In genomic region chr16:71811261-71811803, GRCh38 we compare ENCODE assay signal across 18 cellular contexts. TPM values are rescaled to one million over a fixed set of nuclear protein-coding genes. Genes with fewer than 3 reads are reported as not detected.
A peak's percentile ranks its signal among the peaks of the same experiment; 100 is the strongest.
DNase-seq lines count a peak whose midpoint lies in the region; ATAC-seq, FAIRE-seq and TF ChIP-seq lines count a peak whose summit lies in the region.
"Had no signal": no experiment of that assay in that cellular context is flagged by ENCODE, and none has a peak within 500 bp of the region (broad histone marks: within the 10 kb centered on the region; RNA-seq: fewer than 3 reads in every experiment).

No MANE protein-coding gene starts in this region.

- H2AFZ ChIP-seq in H9 (ENCODE audit: low read length) (no peak overlapping the region), astrocyte (ENCODE audit: low read depth, low read length) (no peak overlapping the region)

- no peak overlapping the region for H4K91ac ChIP-seq in H9 (ENCODE audit: insufficient read length, low read depth, low read length)

- H3K4me3 ChIP-seq in astrocyte (ENCODE audit: insufficient read depth, low read depth, low read length) = no peak overlapping the region
- H3K4me3 ChIP-seq: left lung, Peyer's patch had no signal

- no peak overlapping the region for H3T11ph ChIP-seq in H9 (ENCODE audit: low read length)

- no peak for ATAC-seq in GM21786 (IDR thresholded peaks at IDR 0.05; ENCODE audit: unreplicated experiment)
- ATAC-seq: foreskin keratinocyte, left lung, right cardiac atrium had no signal

- no peak overlapping the region for H3K27ac Mint-ChIP-seq in H9
- H3K27ac Mint-ChIP-seq in astrocyte (ENCODE audit: unreplicated experiment) = no peak overlapping the region
- H3K27ac Mint-ChIP-seq: activated CD4-positive, alpha-beta T cell treated with anti-CD3 and anti-CD28 coated beads, Interleukin-2, amount 10 ng/mL, durations not matched to agents 7 days and 5 days; stimulated activated naive CD8-positive, alpha-beta T cell treated with anti-CD3 and anti-CD28 coated beads, Interleukin-15, Interleukin-2, amounts not matched to agents 100 ng/mL and 50 ng/mL, for 24 hours had no signal

- peaks cover 16% of the 10 kb centered on the region; the same call in 1 of the 2 replicates for H3K79me2 ChIP-seq in H9 (ENCODE audit: insufficient read depth, low read length)
- H3K79me2 ChIP-seq in astrocyte (ENCODE audit: insufficient read depth, low read length) = peaks cover 25% of the 10 kb centered on the region

- H3K36me3 Mint-ChIP-seq in H9 (ENCODE audit: insufficient read depth in 1 of 3, low read depth in 3 of 3) = no peaks in the 10 kb centered on the region; a peak in 1 of 7 replicates
- H3K36me3 Mint-ChIP-seq in astrocyte (ENCODE audit: low read depth, unreplicated experiment) = no peaks in the 10 kb centered on the region

- H3K9ac ChIP-seq in H9 (ENCODE audit: extremely low read depth, insufficient read length, low read length) (no peak overlapping the region), astrocyte (ENCODE audit: low read length) (no peak overlapping the region)

- peaks cover 7% of the 10 kb centered on the region for H3K23me2 ChIP-seq in H9 (ENCODE audit: insufficient read length, low read depth, low read length, poor library complexity, severe bottlenecking)

- H3K4ac ChIP-seq in H9 (ENCODE audit: low read depth, low read length) = no peak overlapping the region

- TF ChIP-seq CTCF in H9 (conservative IDR thresholded peaks at IDR 0.05) (no peak), astrocyte (IDR thresholded peaks at IDR 0.05; ENCODE audit: insufficient read depth, low read depth, low read length) (no peak)

- no peak overlapping the region for H3K18ac ChIP-seq in H9 (ENCODE audit: insufficient read length, low read depth, low read length)

- no peaks in the 10 kb centered on the region for H3K79me1 ChIP-seq in H9 (ENCODE audit: insufficient read depth, low read depth, low read length, poor library complexity, severe bottlenecking)

- H2BK15ac ChIP-seq in H9 (ENCODE audit: low read depth, low read length) = peak overlapping the region; percentile 59; the same call in 1 of the 2 replicates

- H3K27me3 ChIP-seq in H9 (ENCODE audit: insufficient read depth, low read length) (no peaks in the 10 kb centered on the region), astrocyte (ENCODE audit: insufficient read depth, low read length) (no peaks in the 10 kb centered on the region)
- H3K27me3 ChIP-seq: foreskin keratinocyte, left lung, Peyer's patch had no signal

- H4K5ac ChIP-seq in H9 (ENCODE audit: insufficient read length, low read depth, low read length) = no peak overlapping the region

- H3K27me3 Mint-ChIP-seq in H9 (ENCODE audit: low read depth) = no peaks in the 10 kb centered on the region
- H3K27me3 Mint-ChIP-seq in astrocyte (ENCODE audit: low read depth, unreplicated experiment) = no peaks in the 10 kb centered on the region
- H3K27me3 Mint-ChIP-seq: activated CD4-positive, alpha-beta T cell treated with anti-CD3 and anti-CD28 coated beads, Interleukin-2, amount 10 ng/mL, durations not matched to agents 7 days and 5 days; stimulated activated naive CD8-positive, alpha-beta T cell treated with anti-CD3 and anti-CD28 coated beads, Interleukin-15, Interleukin-2, amounts not matched to agents 100 ng/mL and 50 ng/mL, for 24 hours had no signal

- no peak overlapping the region for H3K23ac ChIP-seq in H9 (ENCODE audit: insufficient read length, low read depth, low read length)

- no peak overlapping the region for H2BK12ac ChIP-seq in H9 (ENCODE audit: insufficient read length, low read depth, low read length)

- H2BK120ac ChIP-seq in H9 (ENCODE audit: low read depth, low read length, poor library complexity, severe bottlenecking) = no peak overlapping the region

- no peak overlapping the region for H4K8ac ChIP-seq in H9 (replicated peaks; ENCODE audit: insufficient read length, low read depth, low read length)

- H3K36me3 ChIP-seq in astrocyte (ENCODE audit: insufficient read depth, low read length) = no peaks in the 10 kb centered on the region
- H3K36me3 ChIP-seq: left lung, Peyer's patch had no signal

- no peaks in the 10 kb centered on the region for H3K9me3 ChIP-seq in H9 (ENCODE audit: control insufficient read depth, low read depth, low read length)
- H3K9me3 ChIP-seq in astrocyte (ENCODE audit: insufficient read depth, low read depth, low read length) = no peaks in the 10 kb centered on the region
- H3K9me3 ChIP-seq: left lung, Peyer's patch had no signal

- DNase-seq in activated CD8-positive, alpha-beta memory T cell treated with anti-CD3 and anti-CD28 coated beads for 24 hours = peak; percentile 40
- DNase-seq in activated CD8-positive, alpha-beta memory T cell treated with anti-CD3 and anti-CD28 coated beads, Interleukin-2, amount 50 U/mL, for 4 hours = no peak
- no peak for DNase-seq in H9
- peak; percentile 18 for DNase-seq in astrocyte (ENCODE audit: low read depth)
- DNase-seq in lung microvascular endothelial cell (ENCODE audit: low read depth in 2 of 2) = peak; percentile 54 to 72
- DNase-seq in HuH-7.5 (ENCODE audit: low spot score) = no peak
- DNase-seq in ACHN = no peak
- DNase-seq: activated CD4-positive, alpha-beta T cell treated with anti-CD3 and anti-CD28 coated beads, Interleukin-2, amount 10 ng/mL, durations not matched to agents 7 days and 5 days; amniotic stem cell; foreskin keratinocyte; left lung; NCI-H1092 treated with DMSO at 0.1 percent for 48 hours; NCI-H2171; NCI-H82; Peyer's patch; right cardiac atrium had no signal

- H3K27ac ChIP-seq in H9 (ENCODE audit: insufficient read length, low read depth, low read length) = no peak overlapping the region
- no peak overlapping the region for H3K27ac ChIP-seq in astrocyte (ENCODE audit: low read depth, low read length)
- H3K27ac ChIP-seq: foreskin keratinocyte, left lung, Peyer's patch had no signal

- no peak overlapping the region for H2BK20ac ChIP-seq in H9 (ENCODE audit: low read depth, low read length, poor library complexity, severe bottlenecking)

- no peak overlapping the region for H3K14ac ChIP-seq in H9 (ENCODE audit: insufficient read depth, low read length)

- H3K9me3 Mint-ChIP-seq in H9 (peaks cover 0 to 3% of the 10 kb centered on the region in 2 experiments; a peak in 1 of 5 replicates), astrocyte (ENCODE audit: unreplicated experiment) (no peaks in the 10 kb centered on the region)
- H3K9me3 Mint-ChIP-seq: activated CD4-positive, alpha-beta T cell treated with anti-CD3 and anti-CD28 coated beads, Interleukin-2, amount 10 ng/mL, durations not matched to agents 7 days and 5 days; stimulated activated naive CD8-positive, alpha-beta T cell treated with anti-CD3 and anti-CD28 coated beads, Interleukin-15, Interleukin-2, amounts not matched to agents 100 ng/mL and 50 ng/mL, for 24 hours had no signal

- no peaks in the 10 kb centered on the region for H4K20me1 ChIP-seq in H9 (ENCODE audit: control insufficient read depth, insufficient read depth, insufficient read length)
- peaks cover 16% of the 10 kb centered on the region for H4K20me1 ChIP-seq in astrocyte (ENCODE audit: insufficient read depth, low read length)

- no peak overlapping the region for H3K56ac ChIP-seq in H9 (ENCODE audit: insufficient read length, low read depth, low read length)

- in situ Hi-C loops in ACHN (cut with HindIII; ENCODE audit: low pct_ligation_motif_present, low pct_unique_long_range_greater_than_20kb, low sequenced_read_pairs) = no loop called here

- no peak overlapping the region for H2AK5ac ChIP-seq in H9 (ENCODE audit: insufficient read length, low read length)

- H3K4me3 Mint-ChIP-seq in H9 = no peak overlapping the region
- no peak overlapping the region for H3K4me3 Mint-ChIP-seq in astrocyte (ENCODE audit: unreplicated experiment)
- H3K4me3 Mint-ChIP-seq: activated CD4-positive, alpha-beta T cell treated with anti-CD3 and anti-CD28 coated beads, Interleukin-2, amount 10 ng/mL, durations not matched to agents 7 days and 5 days; stimulated activated naive CD8-positive, alpha-beta T cell treated with anti-CD3 and anti-CD28 coated beads, Interleukin-15, Interleukin-2, amounts not matched to agents 100 ng/mL and 50 ng/mL, for 24 hours had no signal

- no peaks in the 10 kb centered on the region for H3K4me1 ChIP-seq in H9 (ENCODE audit: insufficient read depth, low read length)
- no peaks in the 10 kb centered on the region for H3K4me1 ChIP-seq in astrocyte (ENCODE audit: insufficient read depth, low read length)

- no peak overlapping the region for H3K4me2 ChIP-seq in H9 (ENCODE audit: insufficient read depth, insufficient read length, low read length)
- H3K4me2 ChIP-seq in astrocyte (ENCODE audit: low read length) = no peak overlapping the region

- peaks cover 5 to 7% of the 10 kb centered on the region in 2 experiments for H3K4me1 Mint-ChIP-seq in H9
- peaks cover 7% of the 10 kb centered on the region for H3K4me1 Mint-ChIP-seq in astrocyte (ENCODE audit: low read depth, unreplicated experiment)

- H2BK5ac ChIP-seq in H9 (ENCODE audit: insufficient read length, low read length) = no peak overlapping the region

- no peak for FAIRE-seq in astrocyte (lab: Jason Lieb, UNC)

- WGBS in H9 (ENCODE audit: extremely low coverage, insufficient read length, low lambda C conversion rate) = no CpG with 5 or more reads among the region's 5 CpGs

RNA-seq across cellular contexts. Expression of gene AP1G1, which starts 2.7 kb away (rescaled TPM):
- total RNA-seq in H9 (2021) = 79.2 and 83.1 TPM in 2 replicates
- total RNA-seq in astrocyte = 106 and 121 TPM in 2 replicates
- 37.0 and 43.8 TPM in 2 replicates for total RNA-seq in lung microvascular endothelial cell

RNA-seq across cellular contexts. Expression of gene ATXN1L, which starts 34.4 kb away (rescaled TPM):
- total RNA-seq in H9 (2021) = 30.1 and 30.3 TPM in 2 replicates
- 31.9 and 32.7 TPM in 2 replicates for total RNA-seq in astrocyte
- 10.2 and 16.3 TPM in 2 replicates for total RNA-seq in lung microvascular endothelial cell

Comparison
In these comparisons a context has a peak if more than half of its experiments do, and no peak if none do; other contexts are left out.
1. DNase-seq: peak in activated CD8-positive, alpha-beta memory T cell treated with anti-CD3 and anti-CD28 coated beads for 24 hours (single experiment), astrocyte (single experiment) and lung microvascular endothelial cell (2 of 2); none in activated CD8-positive, alpha-beta memory T cell treated with anti-CD3 and anti-CD28 coated beads, Interleukin-2, amount 50 U/mL, for 4 hours (single experiment), H9 (single experiment), HuH-7.5 (single experiment) and ACHN (single experiment).